ENCODE assay signal across 8 cellular contexts in the genomic region with DNA sequence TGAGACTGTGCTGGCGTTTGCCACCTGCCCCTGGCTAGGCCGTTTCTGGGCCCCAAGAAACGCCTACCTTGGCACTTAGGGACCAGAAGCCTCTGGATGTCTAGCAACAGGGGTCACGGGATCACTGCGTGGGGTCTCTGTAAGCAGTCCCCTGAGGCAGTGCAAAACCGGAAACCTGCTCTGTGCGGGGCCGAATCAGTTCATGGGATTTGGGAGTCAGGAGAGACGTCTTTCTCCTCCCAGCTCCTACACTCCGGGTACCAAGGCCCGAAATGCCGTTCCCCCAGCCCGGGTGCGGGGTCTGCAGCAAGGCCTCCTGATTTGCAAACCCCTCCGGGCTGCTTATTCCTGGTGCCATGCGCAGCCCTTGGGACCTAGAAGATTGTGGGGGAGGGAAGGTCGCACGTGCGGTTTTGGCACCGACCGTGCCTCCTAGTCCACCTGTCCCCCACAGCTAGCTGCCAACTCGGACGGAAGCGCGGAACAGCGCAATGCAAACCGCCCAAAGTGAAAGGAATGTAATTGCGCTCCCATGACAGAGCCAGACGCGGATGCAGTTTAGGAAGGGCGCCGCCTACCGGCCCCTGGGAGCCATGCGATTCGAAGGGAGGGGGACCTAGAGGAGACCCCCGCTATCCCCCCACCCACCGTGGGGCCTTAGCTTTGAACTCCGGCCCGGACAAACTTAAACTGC. TPM values are rescaled to one million over a fixed set of nuclear protein-coding genes. Genes with fewer than 3 reads are reported as not detected.
DNase-seq lines count a peak whose midpoint lies in the region; ATAC-seq and TF ChIP-seq lines count a peak whose summit lies in the region.

No MANE protein-coding gene starts in this region.

- H3K4me1 Mint-ChIP-seq in natural killer cell: no peaks in the 10 kb centered on the region

- peaks cover 55 to 72% of the 10 kb centered on the region in 2 donors for H3K27me3 Mint-ChIP-seq in natural killer cell (ENCODE audit: low read depth in 2 of 2)

- H3K27ac Mint-ChIP-seq in natural killer cell: no peak overlapping the region

- H3K36me3 ChIP-seq in colonic mucosa (no peaks in the 10 kb centered on the region), lung (ENCODE audit: control insufficient read depth in 2 of 2, insufficient read depth in 2 of 2, low read length in 2 of 2) (no peaks in the 10 kb centered on the region), PC-9 (ENCODE audit: low read depth) (no peaks in the 10 kb centered on the region)

- H3K4me1 ChIP-seq in colonic mucosa: no peaks in the 10 kb centered on the region
- peaks cover 0 to 4% of the 10 kb centered on the region in 2 donors for H3K4me1 ChIP-seq in lung (ENCODE audit: control insufficient read depth in 2 of 2, insufficient read depth in 2 of 2, low read length in 2 of 2)
- peaks cover 1% of the 10 kb centered on the region; the same call in 1 of the 2 replicates for H3K4me1 ChIP-seq in PC-9 (replicated peaks; ENCODE audit: insufficient read depth)

- peaks cover 0 to 2% of the 10 kb centered on the region in 2 donors for H3K9me3 Mint-ChIP-seq in natural killer cell

- H3K27me3 ChIP-seq in AG04450 (ENCODE audit: control insufficient read depth, insufficient read depth, low read length) (peaks cover 84% of the 10 kb centered on the region), colonic mucosa (peaks cover 94% of the 10 kb centered on the region), lung (ENCODE audit: control insufficient read depth, insufficient read depth) (no peaks in the 10 kb centered on the region), PC-9 (ENCODE audit: insufficient read depth, low read depth) (no peaks in the 10 kb centered on the region)

- H3K9ac ChIP-seq in colonic mucosa (ENCODE audit: low read depth in 2 of 2, low read length in 2 of 2): no peak overlapping the region

- H3K79me2 ChIP-seq in PC-9 (ENCODE audit: low read depth): 0 out of 2 replicates have a peak, but pooled peaks cover 4% of the 10 kb centered on the region

- H3K9me3 ChIP-seq in AG04450 (ENCODE audit: control insufficient read depth, insufficient read depth, low read length): peaks cover 24% of the 10 kb centered on the region; the same call in 1 of the 2 replicates
- no peaks in the 10 kb centered on the region for H3K9me3 ChIP-seq in colonic mucosa
- H3K9me3 ChIP-seq in lung (ENCODE audit: control insufficient read depth in 2 of 2, insufficient read depth in 1 of 2, low read length in 1 of 2): peaks cover 0 to 11% of the 10 kb centered on the region in 2 donors
- no peaks in the 10 kb centered on the region for H3K9me3 ChIP-seq in PC-9 (ENCODE audit: insufficient read depth, low read depth)

- no TSS peak for BruUV-seq in PC-9 (replicated peaks; lab: Mats Ljungman, UMichigan)

- no peaks in the 10 kb centered on the region for H3K9me2 ChIP-seq in PC-9 (ENCODE audit: insufficient read depth)

- H3K4me2 ChIP-seq in PC-9: no peak overlapping the region

- no peak overlapping the region for H3K4me3 Mint-ChIP-seq in natural killer cell

- no peak for DNase-seq in AG04450 (ENCODE audit: low read depth, low spot score)
- peak; percentile 42 for DNase-seq in HT-29 (ENCODE audit: low spot score)
- no peak for DNase-seq in colonic mucosa
- DNase-seq in lung (ENCODE audit: low spot score): peak; percentile 72
- no peak for DNase-seq in NCI-H146 (lab: John Stamatoyannopoulos, UW)
- DNase-seq in natural killer cell: no peak
- no peak for DNase-seq in NCI-H2107 treated with DMSO at 0.1 percent for 48 hours (lab: John Stamatoyannopoulos, UW; ENCODE audit: unreplicated experiment)
- no peak for DNase-seq in PC-9

- POLR2A ChIA-PET in AG04450 (lab: Yijun Ruan, JAX): no interaction called here
- POLR2A ChIA-PET in PC-9 (lab: Charles Lee; ENCODE audit: unreplicated experiment): no interaction called here

- WGBS in lung, 2 donors: 1 to 2% methylated on average over 39 of the region's 39 CpGs

- H3K27ac ChIP-seq in AG04450 (ENCODE audit: low read depth, low read length) (no peak overlapping the region), colonic mucosa (no peak overlapping the region), lung (ENCODE audit: low read depth in 1 of 2, low read length in 1 of 2) (peak overlapping the region; percentile 30 to 82), PC-9 (no peak overlapping the region)

- CTCF ChIA-PET in AG04450 (lab: Charles Lee): interaction anchor here (0.5 kb wide), 2 partner anchors 186 to 987 kb away, joined by 3 to 4 read pairs; no protein-coding TSS in a partner anchor
- CTCF ChIA-PET in PC-9 (lab: Charles Lee): no interaction called here

- no peaks in the 10 kb centered on the region for H3K36me3 Mint-ChIP-seq in natural killer cell

- H4K20me1 ChIP-seq in PC-9 (ENCODE audit: insufficient read depth): no peaks in the 10 kb centered on the region

- H3F3A ChIP-seq in PC-9 (ENCODE audit: insufficient read depth, low read depth): no peaks in the 10 kb centered on the region

- TF ChIP-seq CTCF in AG04450 (IDR thresholded peaks at IDR 0.05; ENCODE audit: low read depth, low read length) (peak; percentile 30), colonic mucosa (IDR thresholded peaks at IDR 0.05) (peak; percentile 26), lung (IDR thresholded peaks at IDR 0.05; ENCODE audit: control extremely low read depth, extremely low read depth) (no peak), natural killer cell (IDR thresholded peaks at IDR 0.05) (no peak), PC-9 (conservative IDR thresholded peaks at IDR 0.05) (no peak)

- no peak overlapping the region for H3K4me3 ChIP-seq in AG04450 (ENCODE audit: low read depth, low read length)
- no peak overlapping the region for H3K4me3 ChIP-seq in colonic mucosa
- peak overlapping the region; percentile 10 for H3K4me3 ChIP-seq in lung
- no peak overlapping the region for H3K4me3 ChIP-seq in PC-9

- intact Hi-C loops in colonic mucosa (cut with DNase I): loop anchor here (10.0 kb wide), 1 partner anchor 652 kb away; the partner anchor contains the start of gene IRX3
- intact Hi-C loops in natural killer cell (cut with micrococcal nuclease): no loop called here
- intact Hi-C loops in PC-9 (cut with micrococcal nuclease; ENCODE audit: unreplicated experiment): no loop called here

- ATAC-seq in lung (ENCODE audit: insufficient read depth, low FRiP score): peak; percentile 60
- no peak for ATAC-seq in natural killer cell

- no peak overlapping the region for H2AFZ ChIP-seq in PC-9

RNA-seq across cellular contexts. Expression of gene IRX5, which starts 6.5 kb away (rescaled TPM):
- polyA plus RNA-seq in AG04450 (2011; rRNA removed) (not detected in 2 replicates), lung (10 to 100 TPM in 1 of 2 donors, 1 to 10 TPM in 1; 5.6 to 22.5 TPM)
- polyA minus RNA-seq in AG04450 (2011; rRNA and poly(A)+ RNA removed): not detected in 2 replicates
- 8.1 and 9.0 TPM in 2 replicates for total RNA-seq in HT-29 (2014; rRNA removed; shearing (Covaris generic))
- total RNA-seq in colonic mucosa (under 1 TPM; 0.11 to 0.17 TPM), lung (10 to 100 TPM; 29.0 to 30.2 TPM), natural killer cell (not detected), PC-9 (2021) (not detected in 2 replicates)

Comparison
In these comparisons a context has a peak if more than half of its experiments do, and no peak if none do; other contexts are left out.
1. DNase-seq: peak in HT-29 (single experiment) and lung (single experiment); none in AG04450 (single experiment), colonic mucosa (single experiment), NCI-H146 (single experiment), natural killer cell (single experiment), NCI-H2107 treated with DMSO at 0.1 percent for 48 hours (single experiment) and PC-9 (0 of 2).
2. H3K27ac ChIP-seq: peak in lung (2 of 2); none in AG04450 (single experiment), colonic mucosa (single experiment) and PC-9 (single experiment).
3. CTCF ChIP-seq: peak in AG04450 (single experiment) and colonic mucosa (single experiment); none in lung (single experiment), natural killer cell (single experiment) and PC-9 (single experiment).